Comparison of ENCODE assay signal across 22 cellular contexts in genomic region chr12:46376579-46376978, GRCh38.
"Had no signal": no experiment of that assay in that cellular context is flagged by ENCODE, and none has a peak within 500 bp of the region (broad histone marks: within the 10 kb centered on the region; RNA-seq: fewer than 3 reads in every experiment).

No MANE protein-coding gene starts in this region.

- H3K4me3 ChIP-seq: esophagus squamous epithelium, hepatocyte, neural progenitor cell, ovary, testis had no signal

- H3K27me3 ChIP-seq: esophagus squamous epithelium, foreskin keratinocyte, hepatocyte, ovary, testis had no signal

- H3K4me3 Mint-ChIP-seq: dendritic cell treated with granulocyte-macrophage colony-stimulating factor and Interleukin-4, amounts not matched to agents 40 ng/mL and 50 ng/mL, for 4 days; effector memory CD8-positive, alpha-beta T cell; naive thymus-derived CD4-positive, alpha-beta T cell; neural progenitor cell; stimulated activated naive B cell treated with anti-CD40 and anti-IgM and Interleukin-4, amounts not matched to agents 10 μg/mL and 1 μg/mL and 100 μg/mL, for 72 hours; stimulated activated naive CD8-positive, alpha-beta T cell treated with anti-CD3 and anti-CD28 coated beads, Interleukin-15, amount 100 ng/mL, for 72 hours had no signal

- H3K36me3 ChIP-seq: esophagus squamous epithelium, neural progenitor cell, ovary had no signal

- DNase-seq: cerebellar nuclear complex; effector memory CD8-positive, alpha-beta T cell; esophagus squamous epithelium; foreskin keratinocyte; head of caudate nucleus; kidney; left cardiac atrium; left ventricle myocardium superior; mesendoderm; naive thymus-derived CD4-positive, alpha-beta T cell; nucleus accumbens; ovary; stimulated activated CD4-positive, alpha-beta T cell treated with anti-CD3 and anti-CD28 coated beads, Interleukin-2, amount 100 ng/mL, for 24 hours; stimulated activated CD4-positive, alpha-beta T cell treated with anti-CD3 and anti-CD28 coated beads, Interleukin-4, amount 100 ng/mL, for 4 hours; stimulated activated naive B cell treated with anti-CD40 and anti-IgM and Interleukin-4, amounts not matched to agents 10 μg/mL and 1 μg/mL and 100 μg/mL, for 72 hours; stimulated activated naive CD8-positive, alpha-beta T cell treated with anti-CD3 and anti-CD28 coated beads, Interleukin-15, amount 100 ng/mL, for 72 hours; testis had no signal

- H3K9me3 ChIP-seq: esophagus squamous epithelium, ovary, testis had no signal

- ATAC-seq: effector memory CD8-positive, alpha-beta T cell; foreskin keratinocyte; left cardiac atrium; left ventricle myocardium superior; naive thymus-derived CD4-positive, alpha-beta T cell; sciatic nerve; stimulated activated naive B cell treated with anti-CD40 and anti-IgM and Interleukin-4, amounts not matched to agents 10 μg/mL and 1 μg/mL and 100 μg/mL, for 72 hours; stimulated activated naive CD8-positive, alpha-beta T cell treated with anti-CD3 and anti-CD28 coated beads, Interleukin-15, amount 100 ng/mL, for 72 hours had no signal

- H3K27me3 Mint-ChIP-seq: effector memory CD8-positive, alpha-beta T cell; progenitor cell of endocrine pancreas; stimulated activated naive B cell treated with anti-CD40 and anti-IgM and Interleukin-4, amounts not matched to agents 10 μg/mL and 1 μg/mL and 100 μg/mL, for 72 hours; stimulated activated naive CD8-positive, alpha-beta T cell treated with anti-CD3 and anti-CD28 coated beads, Interleukin-15, amount 100 ng/mL, for 72 hours had no signal

- H3K27ac Mint-ChIP-seq: dendritic cell treated with granulocyte-macrophage colony-stimulating factor and Interleukin-4, amounts not matched to agents 40 ng/mL and 50 ng/mL, for 4 days; effector memory CD8-positive, alpha-beta T cell; neural progenitor cell; progenitor cell of endocrine pancreas; stimulated activated naive B cell treated with anti-CD40 and anti-IgM and Interleukin-4, amounts not matched to agents 10 μg/mL and 1 μg/mL and 100 μg/mL, for 72 hours; stimulated activated naive CD8-positive, alpha-beta T cell treated with anti-CD3 and anti-CD28 coated beads, Interleukin-15, amount 100 ng/mL, for 72 hours had no signal

- H3K36me3 Mint-ChIP-seq: neural progenitor cell had no signal

- H3K9ac ChIP-seq: neural progenitor cell had no signal

- H3K4me2 ChIP-seq: hepatocyte, neural progenitor cell had no signal

- H2AFZ ChIP-seq: hepatocyte, neural progenitor cell had no signal

- H3K27ac ChIP-seq: esophagus squamous epithelium, foreskin keratinocyte, hepatocyte, neural progenitor cell, ovary, testis had no signal

- H3K9me3 Mint-ChIP-seq: dendritic cell treated with granulocyte-macrophage colony-stimulating factor and Interleukin-4, amounts not matched to agents 40 ng/mL and 50 ng/mL, for 4 days; effector memory CD8-positive, alpha-beta T cell; neural progenitor cell; stimulated activated naive B cell treated with anti-CD40 and anti-IgM and Interleukin-4, amounts not matched to agents 10 μg/mL and 1 μg/mL and 100 μg/mL, for 72 hours had no signal
